9 cellular contexts compared by ENCODE assay signal in genomic region chr14:63933110-63933509, GRCh38.
DNase-seq lines count a peak whose midpoint lies in the region; ATAC-seq, FAIRE-seq and TF ChIP-seq lines count a peak whose summit lies in the region.
"Had no signal": no experiment of that assay in that cellular context is flagged by ENCODE, and none has a peak within 500 bp of the region (broad histone marks: within the 10 kb centered on the region; RNA-seq: fewer than 3 reads in every experiment).

No MANE protein-coding gene starts in this region.

- no peaks in the 10 kb centered on the region for H3K36me3 ChIP-seq in HUES48 (ENCODE audit: control insufficient read depth, insufficient read depth, low read length)
- no peaks in the 10 kb centered on the region for H3K36me3 ChIP-seq in astrocyte (ENCODE audit: insufficient read depth, low read length)

- H3K4me3 Mint-ChIP-seq in astrocyte (ENCODE audit: unreplicated experiment) (no peak overlapping the region), osteocyte (ENCODE audit: unreplicated experiment) (no peak overlapping the region), glutamatergic neuron (ENCODE audit: unreplicated experiment) (no peak overlapping the region)

- H2AFZ ChIP-seq in astrocyte (ENCODE audit: low read depth, low read length): peak overlapping the region; percentile 40

- H3K27me3 Mint-ChIP-seq in astrocyte (ENCODE audit: low read depth, unreplicated experiment): no peaks in the 10 kb centered on the region
- no peaks in the 10 kb centered on the region for H3K27me3 Mint-ChIP-seq in osteocyte (ENCODE audit: unreplicated experiment)
- H3K27me3 Mint-ChIP-seq in glutamatergic neuron (ENCODE audit: unreplicated experiment): no peaks in the 10 kb centered on the region
- H3K27me3 Mint-ChIP-seq: IgD-negative memory B cell had no signal

- DNase-seq in astrocyte (ENCODE audit: low read depth): no peak
- DNase-seq in osteocyte (ENCODE audit: extremely low spot score, unreplicated experiment): no peak
- no peak for DNase-seq in glutamatergic neuron
- no peak for DNase-seq in NCI-H2029 (lab: John Stamatoyannopoulos, UW)
- no peak for DNase-seq in hepatic stellate cell (ENCODE audit: low spot score)

- H3K9me3 Mint-ChIP-seq in astrocyte (ENCODE audit: unreplicated experiment) (no peaks in the 10 kb centered on the region), osteocyte (ENCODE audit: unreplicated experiment) (no peaks in the 10 kb centered on the region), glutamatergic neuron (ENCODE audit: unreplicated experiment) (no peaks in the 10 kb centered on the region)
- H3K9me3 Mint-ChIP-seq: activated T-helper 2 cell treated with anti-CD3 and anti-CD28 coated beads, Interferon-gamma antibody, Interleukin-2, Interleukin-4, amounts not matched to agents 10 μg/mL and 5 μg/mL and 100 μg/mL, durations not matched to agents 14 hours and 24 hours and 36 hours had no signal

- no peaks in the 10 kb centered on the region for H3K36me3 Mint-ChIP-seq in astrocyte (ENCODE audit: low read depth, unreplicated experiment)
- no peaks in the 10 kb centered on the region for H3K36me3 Mint-ChIP-seq in osteocyte (ENCODE audit: unreplicated experiment)
- H3K36me3 Mint-ChIP-seq in glutamatergic neuron (ENCODE audit: unreplicated experiment): no peaks in the 10 kb centered on the region
- H3K36me3 Mint-ChIP-seq: IgD-negative memory B cell had no signal

- H3K27ac ChIP-seq in HUES48 (ENCODE audit: low read depth, low read length) (peak overlapping the region; percentile 46), astrocyte (ENCODE audit: low read depth, low read length) (no peak overlapping the region)

- H4K20me1 ChIP-seq in astrocyte (ENCODE audit: insufficient read depth, low read length): no peaks in the 10 kb centered on the region

- H3K4me2 ChIP-seq in astrocyte (ENCODE audit: low read length): peak overlapping the region; percentile 75

- ATAC-seq in GM19452 (IDR thresholded peaks at IDR 0.05; ENCODE audit: unreplicated experiment): peak; percentile 53

- H3K9me3 ChIP-seq in HUES48 (ENCODE audit: control insufficient read depth, insufficient read depth, low read length): no peaks in the 10 kb centered on the region
- no peaks in the 10 kb centered on the region for H3K9me3 ChIP-seq in astrocyte (ENCODE audit: insufficient read depth, low read depth, low read length)

- H3K79me2 ChIP-seq in astrocyte (ENCODE audit: insufficient read depth, low read length): no peaks in the 10 kb centered on the region

- H3K9ac ChIP-seq in HUES48 (ENCODE audit: low read depth, low read length) (no peak overlapping the region), astrocyte (ENCODE audit: low read length) (peak overlapping the region; percentile 47)

- H3K27me3 ChIP-seq in HUES48 (ENCODE audit: control insufficient read depth, insufficient read depth, low read length) (no peaks in the 10 kb centered on the region), astrocyte (ENCODE audit: insufficient read depth, low read length) (no peaks in the 10 kb centered on the region)

- no peak overlapping the region for H3K4me3 ChIP-seq in HUES48 (ENCODE audit: low read depth, low read length)
- H3K4me3 ChIP-seq in astrocyte (ENCODE audit: insufficient read depth, low read depth, low read length): no peak overlapping the region

- TF ChIP-seq CTCF in astrocyte (IDR thresholded peaks at IDR 0.05; ENCODE audit: insufficient read depth, low read depth, low read length) (no peak), osteocyte (IDR thresholded peaks at IDR 0.05) (no peak), glutamatergic neuron (IDR thresholded peaks at IDR 0.05; ENCODE audit: partially characterized antibody, unreplicated experiment) (no peak)

- FAIRE-seq in astrocyte (lab: Jason Lieb, UNC): no peak

- peaks cover 21% of the 10 kb centered on the region for H3K4me1 ChIP-seq in HUES48 (ENCODE audit: control insufficient read depth, insufficient read depth, low read length)
- no peaks in the 10 kb centered on the region for H3K4me1 ChIP-seq in astrocyte (ENCODE audit: insufficient read depth, low read length)

- H3K27ac Mint-ChIP-seq in astrocyte (ENCODE audit: unreplicated experiment) (no peak overlapping the region), osteocyte (ENCODE audit: unreplicated experiment) (peak overlapping the region; percentile 6), glutamatergic neuron (ENCODE audit: unreplicated experiment) (no peak overlapping the region)
- H3K27ac Mint-ChIP-seq: activated T-helper 2 cell treated with anti-CD3 and anti-CD28 coated beads, Interferon-gamma antibody, Interleukin-2, Interleukin-4, amounts not matched to agents 10 μg/mL and 5 μg/mL and 100 μg/mL, durations not matched to agents 14 hours and 24 hours and 36 hours had no signal

- H3K4me1 Mint-ChIP-seq in astrocyte (ENCODE audit: low read depth, unreplicated experiment): no peaks in the 10 kb centered on the region
- peaks cover 18% of the 10 kb centered on the region for H3K4me1 Mint-ChIP-seq in osteocyte (ENCODE audit: unreplicated experiment)
- no peaks in the 10 kb centered on the region for H3K4me1 Mint-ChIP-seq in glutamatergic neuron (ENCODE audit: low read depth, unreplicated experiment)
